In the genomic region with DNA sequence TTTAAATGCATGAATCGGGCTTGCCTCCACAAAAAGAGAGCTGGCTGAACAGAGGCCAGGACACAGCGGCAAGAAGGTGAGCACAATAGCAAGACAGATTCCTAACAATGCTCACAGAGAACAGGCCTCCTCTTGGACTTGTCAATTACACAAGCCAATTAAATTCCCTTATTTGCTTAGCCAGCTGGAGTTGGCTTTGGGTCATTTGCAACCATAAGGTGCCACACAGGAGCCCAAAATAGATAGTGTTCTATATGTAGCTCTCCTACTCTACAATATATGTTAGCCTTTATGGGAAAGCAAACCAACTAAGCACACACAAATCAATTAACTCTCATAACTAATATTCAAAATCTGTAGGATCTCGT, we compare ENCODE assay signal across 1 cellular context.
TF ChIP-seq lines count a peak whose summit lies in the region.

No MANE protein-coding gene starts in this region.

TF ChIP-seq in WTC11, 78 proteins besides CTCF, POLR2A, EP300 and RAD21 (continued from another document):
- no peak for TF ChIP-seq GTF2I (CRISPR knock-in tag; conservative IDR thresholded peaks at IDR 0.05)
- no peak for TF ChIP-seq ZNF138 (CRISPR knock-in tag; conservative IDR thresholded peaks at IDR 0.05)
- TF ChIP-seq, protein P1, sequence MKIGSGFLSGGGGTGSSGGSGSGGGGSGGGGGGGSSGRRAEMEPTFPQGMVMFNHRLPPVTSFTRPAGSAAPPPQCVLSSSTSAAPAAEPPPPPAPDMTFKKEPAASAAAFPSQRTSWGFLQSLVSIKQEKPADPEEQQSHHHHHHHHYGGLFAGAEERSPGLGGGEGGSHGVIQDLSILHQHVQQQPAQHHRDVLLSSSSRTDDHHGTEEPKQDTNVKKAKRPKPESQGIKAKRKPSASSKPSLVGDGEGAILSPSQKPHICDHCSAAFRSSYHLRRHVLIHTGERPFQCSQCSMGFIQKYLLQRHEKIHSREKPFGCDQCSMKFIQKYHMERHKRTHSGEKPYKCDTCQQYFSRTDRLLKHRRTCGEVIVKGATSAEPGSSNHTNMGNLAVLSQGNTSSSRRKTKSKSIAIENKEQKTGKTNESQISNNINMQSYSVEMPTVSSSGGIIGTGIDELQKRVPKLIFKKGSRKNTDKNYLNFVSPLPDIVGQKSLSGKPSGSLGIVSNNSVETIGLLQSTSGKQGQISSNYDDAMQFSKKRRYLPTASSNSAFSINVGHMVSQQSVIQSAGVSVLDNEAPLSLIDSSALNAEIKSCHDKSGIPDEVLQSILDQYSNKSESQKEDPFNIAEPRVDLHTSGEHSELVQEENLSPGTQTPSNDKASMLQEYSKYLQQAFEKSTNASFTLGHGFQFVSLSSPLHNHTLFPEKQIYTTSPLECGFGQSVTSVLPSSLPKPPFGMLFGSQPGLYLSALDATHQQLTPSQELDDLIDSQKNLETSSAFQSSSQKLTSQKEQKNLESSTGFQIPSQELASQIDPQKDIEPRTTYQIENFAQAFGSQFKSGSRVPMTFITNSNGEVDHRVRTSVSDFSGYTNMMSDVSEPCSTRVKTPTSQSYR (CRISPR knock-in tag; IDR thresholded peaks at IDR 0.05): no peak
- TF ChIP-seq ZNF423 (CRISPR knock-in tag; IDR thresholded peaks at IDR 0.05): no peak
- no peak for TF ChIP-seq SMAD3 (CRISPR knock-in tag; IDR thresholded peaks at IDR 0.05; ENCODE audit: borderline replicate concordance)
TF ChIP-seq in WTC11: peak in this region for 0.
